Comparison of ENCODE assay signal across 23 cellular contexts in the genomic region with DNA sequence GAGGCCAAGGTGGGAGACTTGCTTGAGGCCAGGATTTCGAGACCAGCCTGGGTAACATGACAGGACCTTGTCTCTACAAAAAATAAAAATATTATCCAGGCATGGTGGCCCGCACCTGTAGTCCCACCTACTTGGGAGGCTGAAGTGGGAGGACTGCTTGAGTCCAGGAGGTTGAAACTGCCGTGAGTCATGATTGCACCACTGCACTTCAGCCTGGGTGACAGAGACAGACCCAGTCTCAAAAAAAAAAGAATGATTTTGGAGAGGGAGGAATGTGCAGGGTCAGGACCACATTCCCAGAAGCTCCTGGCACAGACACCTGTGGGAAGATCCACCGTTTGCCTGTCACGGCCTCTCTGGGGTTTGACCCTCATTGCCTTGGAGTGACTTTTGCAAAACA. TPM values are rescaled to one million over a fixed set of nuclear protein-coding genes. Genes with fewer than 3 reads are reported as not detected.
DNase-seq lines count a peak whose midpoint lies in the region; ATAC-seq and TF ChIP-seq lines count a peak whose summit lies in the region.
"Had no signal": no experiment of that assay in that cellular context is flagged by ENCODE, and none has a peak within 500 bp of the region (broad histone marks: within the 10 kb centered on the region; RNA-seq: fewer than 3 reads in every experiment).

No MANE protein-coding gene starts in this region.

- H3K36me3 ChIP-seq in GM23248 (ENCODE audit: low read depth) (no peaks in the 10 kb centered on the region), Karpas-422 (ENCODE audit: insufficient read depth, low read length) (no peaks in the 10 kb centered on the region), trophoblast cell (ENCODE audit: control insufficient read depth in 1 of 2, insufficient read depth in 2 of 2, low read length in 2 of 2) (no peaks in the 10 kb centered on the region)
- H3K36me3 ChIP-seq: BE2C had no signal

- H3K4me2 ChIP-seq in GM23248 (ENCODE audit: unreplicated experiment) (no peak overlapping the region), Karpas-422 (ENCODE audit: low read depth, low read length, poor library complexity, severe bottlenecking) (no peak overlapping the region), trophoblast cell (ENCODE audit: low read length) (no peak overlapping the region)
- H3K4me2 ChIP-seq: A549 had no signal

- H3K4ac ChIP-seq in trophoblast cell (ENCODE audit: low read depth, low read length), result no peak overlapping the region

- H3F3A ChIP-seq in GM23248 (ENCODE audit: insufficient read depth), result no peaks in the 10 kb centered on the region

- H3K9ac ChIP-seq in GM23248, result no peak overlapping the region
- no peak overlapping the region for H3K9ac ChIP-seq in Karpas-422 (ENCODE audit: low read length)
- H3K9ac ChIP-seq in trophoblast cell (ENCODE audit: low read length), result no peak overlapping the region

- no peaks in the 10 kb centered on the region for H3K4me1 ChIP-seq in GM23248 (ENCODE audit: insufficient read depth)
- H3K4me1 ChIP-seq in Karpas-422 (ENCODE audit: low read length), result no peaks in the 10 kb centered on the region
- peaks cover 4% of the 10 kb centered on the region in 2 experiments for H3K4me1 ChIP-seq in trophoblast cell (ENCODE audit: control insufficient read depth in 1 of 2, insufficient read depth in 2 of 2, low read length in 2 of 2)
- H3K4me1 ChIP-seq: A549, BE2C had no signal

- in situ Hi-C loops in GM23248 (cut with MboI), result no loop called here

- no peaks in the 10 kb centered on the region for H3K36me3 Mint-ChIP-seq in osteocyte (ENCODE audit: unreplicated experiment)
- H3K36me3 Mint-ChIP-seq: CD14-positive monocyte had no signal

- no peaks in the 10 kb centered on the region for H3K27me3 Mint-ChIP-seq in osteocyte (ENCODE audit: unreplicated experiment)
- H3K27me3 Mint-ChIP-seq: CD4-positive, alpha-beta T cell; CD8-positive, alpha-beta memory T cell had no signal

- no peaks in the 10 kb centered on the region for H3K9me2 ChIP-seq in GM23248 (ENCODE audit: insufficient read depth)
- H3K9me2 ChIP-seq in Karpas-422 (replicated peaks; ENCODE audit: insufficient read depth, low read length), result no peaks in the 10 kb centered on the region

- H3K27ac Mint-ChIP-seq in osteocyte (ENCODE audit: unreplicated experiment), result no peak overlapping the region
- H3K27ac Mint-ChIP-seq: CD4-positive, alpha-beta T cell; H9 had no signal

- no peak for ATAC-seq in HG03521 (IDR thresholded peaks at IDR 0.05; ENCODE audit: unreplicated experiment)
- ATAC-seq: GM12878, HCT116 had no signal

- H2BK12ac ChIP-seq in trophoblast cell (ENCODE audit: low read length), result no peak overlapping the region

- H3K9me3 ChIP-seq in GM23248 (ENCODE audit: low read depth) (no peaks in the 10 kb centered on the region), Karpas-422 (ENCODE audit: low read length) (peaks cover 12% of the 10 kb centered on the region), trophoblast cell (ENCODE audit: insufficient read depth, low read depth, low read length) (peaks cover 6% of the 10 kb centered on the region)
- H3K9me3 ChIP-seq: BE2C had no signal

- WGBS in GM23248 (ENCODE audit: low coverage in 1 of 2, low lambda C conversion rate in 2 of 2, missing lambda C conversion rate in 2 of 2), 2 experiments, result 68 to 76% methylated on average over 4 to 5 of the region's 5 CpGs
- no CpG with 5 or more reads among the region's 5 CpGs for WGBS in trophoblast cell (ENCODE audit: extremely low coverage, insufficient coverage, insufficient read length)

- H3K4me3 Mint-ChIP-seq in osteocyte (ENCODE audit: unreplicated experiment), result no peak overlapping the region
- H3K4me3 Mint-ChIP-seq: CD14-positive monocyte; CD4-positive, alpha-beta T cell; CD8-positive, alpha-beta memory T cell; H9 had no signal

- no peak overlapping the region for H4K8ac ChIP-seq in trophoblast cell (ENCODE audit: low read depth, low read length)

- no peak overlapping the region for H2BK5ac ChIP-seq in trophoblast cell (ENCODE audit: low read depth, low read length, poor library complexity)

- no peak overlapping the region for H2AFZ ChIP-seq in GM23248
- H2AFZ ChIP-seq in Karpas-422 (ENCODE audit: low read length), result no peak overlapping the region
- H2AFZ ChIP-seq in trophoblast cell (ENCODE audit: insufficient read depth, low read length, poor library complexity), result no peak overlapping the region

- H3K27me3 ChIP-seq in GM23248 (replicated peaks; ENCODE audit: insufficient read depth), result no peaks in the 10 kb centered on the region
- H3K27me3 ChIP-seq in Karpas-422 (ENCODE audit: low read length), result 0 out of 2 replicates have a peak, but pooled peaks cover 2% of the 10 kb centered on the region
- no peaks in the 10 kb centered on the region for H3K27me3 ChIP-seq in trophoblast cell (ENCODE audit: insufficient read depth, low read length)
- H3K27me3 ChIP-seq: BE2C; BLaER1 treated with 17β-estradiol and CSF1 and Interleukin-3, amounts not matched to agents 10 nM and 100 nM had no signal

- peaks cover 8% of the 10 kb centered on the region for H3K4me1 Mint-ChIP-seq in osteocyte (ENCODE audit: unreplicated experiment)
- H3K4me1 Mint-ChIP-seq: CD8-positive, alpha-beta memory T cell; H9 had no signal

- no peak overlapping the region for H3K18ac ChIP-seq in trophoblast cell (ENCODE audit: low read length)

- H2AK5ac ChIP-seq in trophoblast cell (ENCODE audit: low read length), result no peak overlapping the region

- no peaks in the 10 kb centered on the region for H3K9me3 Mint-ChIP-seq in osteocyte (ENCODE audit: unreplicated experiment)
- H3K9me3 Mint-ChIP-seq: CD4-positive, alpha-beta T cell; CD8-positive, alpha-beta memory T cell had no signal

- H3K14ac ChIP-seq in trophoblast cell (ENCODE audit: low read length), result no peak overlapping the region

- TF ChIP-seq CTCF in osteocyte (IDR thresholded peaks at IDR 0.05), result no peak

- DNase-seq in GM23248 (peak; percentile 18), Karpas-422 (peak; percentile 33), islet precursor cell (peak; percentile 60), trophoblast cell (peak; percentile 83 to 88), osteocyte (ENCODE audit: extremely low spot score, unreplicated experiment) (no peak)
- DNase-seq in effector CD4-positive, alpha-beta T cell, result no peak
- DNase-seq: 8988T; ACHN; AML-193; BE2C; CD4-positive, alpha-beta T cell; CD8-positive, alpha-beta memory T cell; DMS 273 treated with DMSO at 0.1 percent for 48 hours; DMS79; EL; GDM1; H9 had no signal

- no peaks in the 10 kb centered on the region for H4K20me1 ChIP-seq in GM23248 (ENCODE audit: insufficient read depth)
- no peaks in the 10 kb centered on the region for H4K20me1 ChIP-seq in Karpas-422 (ENCODE audit: insufficient read depth, low read depth, low read length)
- H4K20me1 ChIP-seq: BLaER1 treated with 17β-estradiol and CSF1 and Interleukin-3, amounts not matched to agents 10 nM and 100 nM had no signal

- H2BK120ac ChIP-seq in trophoblast cell (ENCODE audit: insufficient read depth, low read length, poor library complexity), result no peak overlapping the region

- H3K4me3 ChIP-seq in GM23248 (no peak overlapping the region), Karpas-422 (ENCODE audit: low read length) (no peak overlapping the region), trophoblast cell (ENCODE audit: low read depth, low read length) (no peak overlapping the region)
- H3K4me3 ChIP-seq: A549, GM12878 had no signal

- H3K79me1 ChIP-seq in trophoblast cell (ENCODE audit: low read length), result no peaks in the 10 kb centered on the region

- H4K91ac ChIP-seq in trophoblast cell (ENCODE audit: low read depth, low read length), result no peak overlapping the region

- no peaks in the 10 kb centered on the region for H3K79me2 ChIP-seq in GM23248 (ENCODE audit: insufficient read depth)
- H3K79me2 ChIP-seq in Karpas-422 (ENCODE audit: low read length), result no peaks in the 10 kb centered on the region
- H3K79me2 ChIP-seq in trophoblast cell (ENCODE audit: control insufficient read depth, insufficient read depth, low read length, poor library complexity), result no peaks in the 10 kb centered on the region

- no peak overlapping the region for H3K27ac ChIP-seq in GM23248
- no peak overlapping the region for H3K27ac ChIP-seq in Karpas-422 (ENCODE audit: low read length)
- no peak overlapping the region for H3K27ac ChIP-seq in trophoblast cell (ENCODE audit: low read depth, low read length)

- no peak overlapping the region for H3K23ac ChIP-seq in trophoblast cell (ENCODE audit: low read length)

- no peak overlapping the region for H4K12ac ChIP-seq in trophoblast cell (ENCODE audit: low read depth, low read length)

RNA-seq across cellular contexts. Expression of gene BAX, which starts 9.3 kb away (rescaled TPM):
- total RNA-seq in GM23248 (2014; rRNA removed; shearing (Covaris generic)), result 106 and 119 TPM in 2 replicates
- polyA plus RNA-seq in GM23248 (2016; fragmentation: Nextera tagmentation; extraction: Ambion mirVana), result 92.7 and 97.3 TPM in 2 replicates
- 93.8 and 164 TPM in 2 replicates for total RNA-seq in Karpas-422 (2014; rRNA removed; shearing (Covaris generic); ENCODE audit: low replicate concordance)
- 92.3 and 93.5 TPM in 2 replicates for polyA plus RNA-seq in trophoblast cell (2013)
- total RNA-seq in osteocyte, result 154 and 172 TPM in 2 replicates

RNA-seq across cellular contexts. Expression of gene DHDH, which starts 11.9 kb away (rescaled TPM):
- not detected in 2 replicates for total RNA-seq in GM23248 (2014; rRNA removed; shearing (Covaris generic))
- not detected in 2 replicates for polyA plus RNA-seq in GM23248 (2016; fragmentation: Nextera tagmentation; extraction: Ambion mirVana)
- 1.4 and 3.3 TPM in 2 replicates for total RNA-seq in Karpas-422 (2014; rRNA removed; shearing (Covaris generic); ENCODE audit: low replicate concordance)
- polyA plus RNA-seq in trophoblast cell (2013), result 0.18 and 0.23 TPM in 2 replicates
- 0.67 TPM in 1 of 2 replicates, not detected in the other for total RNA-seq in osteocyte
- total RNA-seq: GM12878 had no signal

RNA-seq across cellular contexts. Expression of gene FTL, which starts 19.7 kb away (rescaled TPM):
- total RNA-seq in GM23248 (2014; rRNA removed; shearing (Covaris generic)), result 2,276 and 2,848 TPM in 2 replicates
- polyA plus RNA-seq in GM23248 (2016; fragmentation: Nextera tagmentation; extraction: Ambion mirVana), result 8,171 and 8,242 TPM in 2 replicates
- 6,036 and 6,638 TPM in 2 replicates for total RNA-seq in Karpas-422 (2014; rRNA removed; shearing (Covaris generic); ENCODE audit: low replicate concordance)
- polyA plus RNA-seq in trophoblast cell (2013), result 3,699 and 3,930 TPM in 2 replicates
- total RNA-seq in osteocyte, result 2,724 and 2,792 TPM in 2 replicates

RNA-seq across cellular contexts. Expression of gene NUCB1, which starts 45.3 kb away (rescaled TPM):
- total RNA-seq in GM23248 (2014; rRNA removed; shearing (Covaris generic)), result 362 and 401 TPM in 2 replicates
- 412 and 438 TPM in 2 replicates for polyA plus RNA-seq in GM23248 (2016; fragmentation: Nextera tagmentation; extraction: Ambion mirVana)
- 57.5 and 98.2 TPM in 2 replicates for total RNA-seq in Karpas-422 (2014; rRNA removed; shearing (Covaris generic); ENCODE audit: low replicate concordance)
- 114 and 115 TPM in 2 replicates for polyA plus RNA-seq in trophoblast cell (2013)
- 260 and 264 TPM in 2 replicates for total RNA-seq in osteocyte

RNA-seq across cellular contexts. Expression of gene TULP2, which starts 46.9 kb away (rescaled TPM):
- not detected in 2 replicates for total RNA-seq in GM23248 (2014; rRNA removed; shearing (Covaris generic))
- polyA plus RNA-seq in GM23248 (2016; fragmentation: Nextera tagmentation; extraction: Ambion mirVana), result not detected in 2 replicates
- not detected in 2 replicates for total RNA-seq in Karpas-422 (2014; rRNA removed; shearing (Covaris generic); ENCODE audit: low replicate concordance)
- polyA plus RNA-seq in trophoblast cell (2013), result 0.07 and 0.11 TPM in 2 replicates
- total RNA-seq in osteocyte, result not detected in 2 replicates
- total RNA-seq: CD4-positive, alpha-beta T cell; CD8-positive, alpha-beta memory T cell had no signal
- polyA plus RNA-seq: A549; CD14-positive monocyte; CD8-positive, alpha-beta memory T cell had no signal

Comparison
In these comparisons a context has a peak if more than half of its experiments do, and no peak if none do; other contexts are left out.
1. DNase-seq: peak in GM23248 (single experiment), Karpas-422 (single experiment), islet precursor cell (single experiment) and trophoblast cell (2 of 2); none in effector CD4-positive, alpha-beta T cell (single experiment) and osteocyte (single experiment).